9 cellular contexts compared by ENCODE assay signal in genomic region chr9:98707158-98708102, GRCh38. TPM values are rescaled to one million over a fixed set of nuclear protein-coding genes. Genes with fewer than 3 reads are reported as not detected.
DNase-seq lines count a peak whose midpoint lies in the region; ATAC-seq, FAIRE-seq and TF ChIP-seq lines count a peak whose summit lies in the region.
"Had no signal": no experiment of that assay in that cellular context is flagged by ENCODE, and none has a peak within 500 bp of the region (broad histone marks: within the 10 kb centered on the region; RNA-seq: fewer than 3 reads in every experiment).

No MANE protein-coding gene starts in this region.

- peak in 1 of 2 donors; percentile 38 for DNase-seq in activated naive CD4-positive, alpha-beta T cell treated with anti-CD3 and anti-CD28 coated beads, Interleukin-2, amount 50 U/mL, for 72 hours (ENCODE audit: low spot score in 2 of 2)
- DNase-seq in activated naive CD4-positive, alpha-beta T cell treated with anti-CD3 and anti-CD28 coated beads, Interleukin-2, amount 50 U/mL, for 16 hours: no peak
- DNase-seq in NCI-H1105 (lab: John Stamatoyannopoulos, UW) (peak; percentile 66), adipocyte (ENCODE audit: low read depth) (peak; percentile 76), hepatocyte (ENCODE audit: low spot score) (peak; percentile 84), small intestine (peak; percentile 42)

- H3K9me2 ChIP-seq in hepatocyte (replicated peaks; ENCODE audit: insufficient read depth): no peaks in the 10 kb centered on the region

- H3K9me3 ChIP-seq in adipocyte (ENCODE audit: control insufficient read depth, low read length) (no peaks in the 10 kb centered on the region), hepatocyte (ENCODE audit: low read depth) (no peaks in the 10 kb centered on the region), small intestine (ENCODE audit: control insufficient read depth, low read depth) (no peaks in the 10 kb centered on the region)

- no peaks in the 10 kb centered on the region for H3K36me3 Mint-ChIP-seq in activated naive CD4-positive, alpha-beta T cell treated with anti-CD3 and anti-CD28 coated beads, Interleukin-2, amount 50 U/mL, for 72 hours

- peak; percentile 51 to 77 for ATAC-seq in activated naive CD4-positive, alpha-beta T cell treated with anti-CD3 and anti-CD28 coated beads, Interleukin-2, amount 50 U/mL, for 72 hours
- no peak for ATAC-seq in HG03439 (IDR thresholded peaks at IDR 0.05; ENCODE audit: unreplicated experiment)
- ATAC-seq in HG03097 (IDR thresholded peaks at IDR 0.05; ENCODE audit: low FRiP score, unreplicated experiment): no peak

- no peak overlapping the region for H3K27ac ChIP-seq in hepatocyte
- H3K27ac ChIP-seq in small intestine (ENCODE audit: low read depth in 1 of 2, low read length in 1 of 2): no peak overlapping the region
- H3K27ac ChIP-seq: epithelial cell of prostate had no signal

- H3K27me3 ChIP-seq in adipocyte (replicated peaks; ENCODE audit: control insufficient read depth, insufficient read depth, low read length) (peaks cover 41% of the 10 kb centered on the region), hepatocyte (peaks cover 81% of the 10 kb centered on the region), small intestine (ENCODE audit: control insufficient read depth in 2 of 2, insufficient read depth in 2 of 2, low read length in 2 of 2) (peaks cover 20 to 26% of the 10 kb centered on the region in 2 donors)

- H3K27ac Mint-ChIP-seq in activated naive CD4-positive, alpha-beta T cell treated with anti-CD3 and anti-CD28 coated beads, Interleukin-2, amount 50 U/mL, for 72 hours: no peak overlapping the region

- no peaks in the 10 kb centered on the region for H3K79me2 ChIP-seq in hepatocyte

- H2AFZ ChIP-seq in hepatocyte: no peak overlapping the region

- H3K9ac ChIP-seq in adipocyte (ENCODE audit: low read length): no peak overlapping the region

- no peak for FAIRE-seq in small intestine (lab: Jason Lieb, UNC)

- H3K36me3 ChIP-seq in adipocyte (ENCODE audit: control insufficient read depth, insufficient read depth, low read length, severe bottlenecking) (no peaks in the 10 kb centered on the region), hepatocyte (replicated peaks; ENCODE audit: insufficient read depth, low read depth) (no peaks in the 10 kb centered on the region), small intestine (ENCODE audit: control insufficient read depth in 2 of 2, insufficient read depth in 2 of 2, low read length in 2 of 2) (no peaks in the 10 kb centered on the region)

- H3K9me3 Mint-ChIP-seq in activated naive CD4-positive, alpha-beta T cell treated with anti-CD3 and anti-CD28 coated beads, Interleukin-2, amount 50 U/mL, for 72 hours: no peaks in the 10 kb centered on the region

- H3K4me2 ChIP-seq in hepatocyte: peak overlapping the region; percentile 82

- H3K4me3 ChIP-seq in adipocyte (ENCODE audit: low read length): peak overlapping the region; percentile 68
- no peak overlapping the region for H3K4me3 ChIP-seq in hepatocyte
- H3K4me3 ChIP-seq in small intestine (ENCODE audit: low read depth in 1 of 2, low read length in 2 of 2): no peak overlapping the region

- H3K4me1 ChIP-seq in adipocyte (ENCODE audit: control insufficient read depth, insufficient read depth, low read length): peaks cover 5% of the 10 kb centered on the region
- peaks cover 6% of the 10 kb centered on the region for H3K4me1 ChIP-seq in hepatocyte (ENCODE audit: insufficient read depth)
- H3K4me1 ChIP-seq in small intestine (ENCODE audit: control insufficient read depth in 2 of 2, insufficient read depth in 1 of 2, low read depth in 1 of 2, low read length in 1 of 2): no peaks in the 10 kb centered on the region

- WGBS in hepatocyte (ENCODE audit: low lambda C conversion rate, missing lambda C conversion rate): 3% methylated on average over 76 of the region's 79 CpGs
- WGBS in small intestine, 3 donors: 3 to 6% (median 6%) methylated on average over 79 of the region's 79 CpGs

- no peaks in the 10 kb centered on the region for H4K20me1 ChIP-seq in hepatocyte (ENCODE audit: insufficient read depth, poor library complexity, severe bottlenecking)

- peak; percentile 78 for TF ChIP-seq CTCF in hepatocyte (IDR thresholded peaks at IDR 0.05; ENCODE audit: poor library complexity)

RNA-seq across cellular contexts. Expression of gene GABBR2, which starts 1.3 kb away (rescaled TPM):
- not detected for total RNA-seq in activated naive CD4-positive, alpha-beta T cell treated with anti-CD3 and anti-CD28 coated beads, Interleukin-2, amount 50 U/mL, for 72 hours
- total RNA-seq in hepatocyte: 0.20 and 0.52 TPM in 2 replicates
- polyA plus RNA-seq in hepatocyte (0.28 and 1.3 TPM in 2 replicates), small intestine (1 to 10 TPM in 1 of 3 donors, under 1 TPM in 1, not detected in 1; 0.09 to 1.4 TPM)

Comparison
In these comparisons a context has a peak if more than half of its experiments do, and no peak if none do; other contexts are left out.
1. ATAC-seq: peak in activated naive CD4-positive, alpha-beta T cell treated with anti-CD3 and anti-CD28 coated beads, Interleukin-2, amount 50 U/mL, for 72 hours (2 of 2); none in HG03439 (single experiment) and HG03097 (single experiment).